ENCODE assay signal across 8 cellular contexts in the genomic region with DNA sequence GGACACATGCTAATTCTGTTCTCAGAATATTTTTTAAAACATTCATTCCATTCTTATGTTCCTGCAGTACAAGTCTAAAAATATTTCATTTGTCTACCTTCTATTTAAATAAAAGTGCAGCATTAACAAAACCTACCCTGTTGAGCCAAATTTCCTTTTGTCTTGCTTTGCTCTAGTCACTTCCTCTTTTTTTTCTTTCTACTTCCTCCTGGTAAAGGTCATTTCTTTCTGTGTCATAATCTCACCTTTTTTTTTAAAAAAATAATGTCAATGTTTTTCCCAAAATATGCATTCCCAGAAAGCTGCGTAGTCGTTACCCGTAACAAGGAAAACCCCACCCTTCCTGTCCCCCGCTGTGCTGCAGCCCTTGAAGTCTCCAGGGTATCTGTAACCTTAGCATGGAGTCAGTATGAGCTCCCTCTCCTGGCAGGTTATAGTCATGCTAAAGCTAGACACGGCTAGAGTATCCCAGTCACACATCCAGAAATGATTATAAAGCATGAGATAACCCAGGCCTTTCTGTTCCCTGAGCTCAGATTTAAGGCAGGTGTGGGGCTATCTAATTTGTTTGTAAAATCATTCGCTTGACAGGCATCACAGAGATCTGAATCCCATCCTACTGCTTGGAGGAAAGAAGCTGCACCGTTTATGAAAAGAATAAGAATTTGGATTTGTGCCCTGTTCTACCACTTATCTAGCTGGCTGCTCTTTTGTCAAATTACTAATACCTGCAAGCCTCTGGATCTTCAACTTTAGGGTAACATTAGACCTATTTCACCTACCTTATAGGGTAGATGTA. TPM values are rescaled to one million over a fixed set of nuclear protein-coding genes. Genes with fewer than 3 reads are reported as not detected.
A peak's percentile ranks its signal among the peaks of the same experiment; 100 is the strongest.
DNase-seq lines count a peak whose midpoint lies in the region; ATAC-seq and TF ChIP-seq lines count a peak whose summit lies in the region.

No MANE protein-coding gene starts in this region.

- ATAC-seq in Right ventricle myocardium superior (ENCODE audit: poor library complexity): peak; percentile 98

- H3K27ac ChIP-seq in HEK293 (ENCODE audit: extremely low read depth, low read depth, low read length) (no peak overlapping the region), parathyroid adenoma (peak overlapping the region; percentile 69), vagina (no peak overlapping the region)

- no peak overlapping the region for H3K4me2 ChIP-seq in parathyroid adenoma (ENCODE audit: low read length)

- POLR2A ChIA-PET in HEK293 (lab: Yijun Ruan, JAX): interaction anchor here (0.8 to 1.8 kb wide), 6 partner anchors 10 to 127 kb away, joined by 3 to 8 read pairs (median 3); partner anchors contain the start of genes EED and PICALM

- H2AFZ ChIP-seq in parathyroid adenoma: peak overlapping the region; percentile 45

- TF ChIP-seq CTCF in GM10266 (IDR thresholded peaks at IDR 0.05; ENCODE audit: control insufficient read depth, insufficient read depth, low read depth, missing control alignments) (peak; percentile 75), HEK293 (tag by site-specific recombination; IDR thresholded peaks at IDR 0.05) (peak; percentile 15; the same call in 1 of the 2 replicates), parathyroid adenoma (IDR thresholded peaks at IDR 0.05) (peak; percentile 54), vagina (IDR thresholded peaks at IDR 0.05) (peak in 2 of 3 experiments; percentile 25 to 58)

- H3K36me3 ChIP-seq in HEK293 (ENCODE audit: control insufficient read depth in 2 of 2, insufficient read depth in 1 of 2, low read length in 2 of 2) (no peaks in the 10 kb centered on the region), parathyroid adenoma (ENCODE audit: control insufficient read depth, insufficient read depth, low read length) (no peaks in the 10 kb centered on the region), vagina (no peaks in the 10 kb centered on the region)

- H3K4me3 ChIP-seq in HEK293 (ENCODE audit: low read depth, low read length) (peak overlapping the region; percentile 19; the same call in 1 of the 2 replicates), parathyroid adenoma (ENCODE audit: low read depth, low read length) (peak overlapping the region; percentile 5), vagina (no peak overlapping the region)

- H3K79me2 ChIP-seq in parathyroid adenoma: no peaks in the 10 kb centered on the region

- CTCF ChIA-PET in HEK293 (lab: Yijun Ruan, JAX): interaction anchor here (0.5 to 2.6 kb wide), 43 partner anchors 8 to 598 kb away, joined by 3 to 25 read pairs (median 4); partner anchors contain the start of genes CCDC83 and PICALM

- H3K9me3 ChIP-seq in HEK293 (ENCODE audit: control insufficient read depth, insufficient read depth, low read depth, low read length) (no peaks in the 10 kb centered on the region), parathyroid adenoma (ENCODE audit: control insufficient read depth, low read length) (no peaks in the 10 kb centered on the region), vagina (no peaks in the 10 kb centered on the region)

- no peak for TF ChIP-seq POLR2A in vagina (IDR thresholded peaks at IDR 0.05)

- DNase-seq in GM10266 (ENCODE audit: extremely low spot score): peak; percentile 83
- peak; percentile 87 for DNase-seq in M059J (ENCODE audit: low read depth)
- DNase-seq in SIG-M5 (lab: John Stamatoyannopoulos, UW): peak; percentile 45
- peak; percentile 44 for DNase-seq in activated naive CD4-positive, alpha-beta T cell treated with anti-CD3 and anti-CD28 coated beads, Interleukin-2, amount 50 U/mL, for 16 hours
- DNase-seq in Right ventricle myocardium superior: peak; percentile 73
- no peak for DNase-seq in vagina (ENCODE audit: extremely low spot score in 2 of 2)

- intact Hi-C loops in Right ventricle myocardium superior (cut with DNase I): loop anchor here (5.0 kb wide), 1 partner anchor 151 kb away; no protein-coding TSS in a partner anchor
- intact Hi-C loops in vagina (cut with DNase I): loop anchor here (10.0 kb wide), 1 partner anchor 149 kb away; no protein-coding TSS in a partner anchor

- H3K27me3 ChIP-seq in parathyroid adenoma (ENCODE audit: control insufficient read depth, insufficient read depth, low read length): no peaks in the 10 kb centered on the region
- no peaks in the 10 kb centered on the region for H3K27me3 ChIP-seq in vagina

- no peaks in the 10 kb centered on the region for H3K4me1 ChIP-seq in HEK293 (ENCODE audit: control insufficient read depth, insufficient read depth, low read length)
- H3K4me1 ChIP-seq in parathyroid adenoma: peaks cover 24% of the 10 kb centered on the region
- H3K4me1 ChIP-seq in vagina: peaks cover 17% of the 10 kb centered on the region

- H3K9ac ChIP-seq in parathyroid adenoma: no peak overlapping the region

TF ChIP-seq in HEK293, 187 proteins besides CTCF, POLR2A, EP300 and RAD21 (continues in another document):
- TF ChIP-seq ZNF335 (tag by site-specific recombination; conservative IDR thresholded peaks at IDR 0.05) (peak; percentile 47; the same call in 1 of the 2 replicates), KLF9 (tag by site-specific recombination; IDR thresholded peaks at IDR 0.05; ENCODE audit: low read depth) (no peak), ZNF140 (tag by site-specific recombination; IDR thresholded peaks at IDR 0.05) (no peak), ZNF518A (tag by site-specific recombination; conservative IDR thresholded peaks at IDR 0.05; ENCODE audit: low read depth) (peak; percentile 69), ZNF629 (tag by site-specific recombination; IDR thresholded peaks at IDR 0.05) (peak; percentile 67), ZNF362 (tag by site-specific recombination; IDR thresholded peaks at IDR 0.05) (peak; percentile 95), ZNF677 (tag by site-specific recombination; IDR thresholded peaks at IDR 0.05) (no peak), KLF8 (tag by site-specific recombination; IDR thresholded peaks at IDR 0.05) (peak; percentile 44; the same call in 1 of the 2 replicates), ZIC2 (tag by site-specific recombination; IDR thresholded peaks at IDR 0.05) (peak; percentile 64; the same call in 1 of the 2 replicates)
- TF ChIP-seq, protein P1, sequence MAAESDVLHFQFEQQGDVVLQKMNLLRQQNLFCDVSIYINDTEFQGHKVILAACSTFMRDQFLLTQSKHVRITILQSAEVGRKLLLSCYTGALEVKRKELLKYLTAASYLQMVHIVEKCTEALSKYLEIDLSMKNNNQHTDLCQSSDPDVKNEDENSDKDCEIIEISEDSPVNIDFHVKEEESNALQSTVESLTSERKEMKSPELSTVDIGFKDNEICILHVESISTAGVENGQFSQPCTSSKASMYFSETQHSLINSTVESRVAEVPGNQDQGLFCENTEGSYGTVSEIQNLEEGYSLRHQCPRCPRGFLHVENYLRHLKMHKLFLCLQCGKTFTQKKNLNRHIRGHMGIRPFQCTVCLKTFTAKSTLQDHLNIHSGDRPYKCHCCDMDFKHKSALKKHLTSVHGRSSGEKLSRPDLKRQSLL (tag by site-specific recombination; IDR thresholded peaks at IDR 0.05): peak; percentile 61; the same call in 1 of the 2 replicates

RNA-seq across cellular contexts. Expression of gene EED, which starts 51.1 kb away (rescaled TPM):
- 35.6 and 37.7 TPM in 2 replicates for total RNA-seq in M059J (2014; rRNA removed; shearing (Covaris generic))
- 13.2 TPM for total RNA-seq in Right ventricle myocardium superior
- total RNA-seq in vagina: 29.7 TPM

Comparison
In these comparisons a context has a peak if more than half of its experiments do, and no peak if none do; other contexts are left out.
1. DNase-seq: peak in GM10266 (single experiment), M059J (single experiment), SIG-M5 (single experiment), activated naive CD4-positive, alpha-beta T cell treated with anti-CD3 and anti-CD28 coated beads, Interleukin-2, amount 50 U/mL, for 16 hours (single experiment) and Right ventricle myocardium superior (single experiment); none in vagina (0 of 2).
2. CTCF ChIP-seq: peak in every context shown above with its lines; median percentile 75 in GM10266; 54 in parathyroid adenoma; 42 in vagina; 15 in HEK293.
3. H3K4me3 ChIP-seq: peak in HEK293 (single experiment) and parathyroid adenoma (single experiment); none in vagina (0 of 2).